In the genomic region with DNA sequence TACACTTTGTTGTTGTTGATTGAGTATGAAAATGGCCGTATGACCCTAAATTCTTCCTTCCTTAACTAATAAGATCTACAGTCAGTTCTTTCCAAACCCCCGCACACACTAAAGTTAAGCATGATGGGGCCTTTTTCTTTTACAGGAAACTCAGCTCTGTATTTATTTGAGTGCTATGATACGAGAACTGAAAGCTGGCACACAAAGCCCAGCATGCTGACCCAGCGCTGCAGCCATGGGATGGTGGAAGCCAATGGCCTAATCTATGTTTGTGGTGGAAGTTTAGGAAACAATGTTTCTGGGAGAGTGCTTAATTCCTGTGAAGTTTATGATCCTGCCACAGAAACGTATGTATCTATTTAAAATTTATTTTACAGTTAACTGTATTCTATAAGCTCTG, we compare ENCODE assay signal across 17 cellular contexts.
"Had no signal": no experiment of that assay in that cellular context is flagged by ENCODE, and none has a peak within 500 bp of the region (broad histone marks: within the 10 kb centered on the region; RNA-seq: fewer than 3 reads in every experiment).

No MANE protein-coding gene starts in this region.

- H3K36me3 ChIP-seq: pancreas, thyroid gland had no signal

- H3K27ac ChIP-seq: esophagus squamous epithelium, lower lobe of right lung, pancreas, sigmoid colon, stomach, thyroid gland had no signal

- DNase-seq: central memory CD4-positive, alpha-beta T cell; effector memory CD4-positive, alpha-beta T cell; esophagus squamous epithelium; foreskin melanocyte; glutamatergic neuron; lower lobe of right lung; naive thymus-derived CD8-positive, alpha-beta T cell; occipital lobe; pancreas; sigmoid colon; stimulated activated CD4-positive, alpha-beta T cell treated with anti-CD3 and anti-CD28 coated beads, Interleukin-2, amount 100 ng/mL, for 24 hours; stimulated activated CD4-positive, alpha-beta T cell treated with anti-CD3 and anti-CD28 coated beads, Interleukin-4, amount 100 ng/mL, for 24 hours; stimulated activated naive CD4-positive, alpha-beta T cell treated with Interleukin-2 at 50 U/mL for 16 hours; stomach; thyroid gland had no signal

- H3K4me3 ChIP-seq: esophagus squamous epithelium, lower lobe of right lung, pancreas, sigmoid colon, stomach, thyroid gland had no signal

- H3K9me3 ChIP-seq: esophagus squamous epithelium, lower lobe of right lung, pancreas, sigmoid colon, stomach, thyroid gland had no signal

- H3K27me3 ChIP-seq: esophagus squamous epithelium, pancreas, sigmoid colon, stomach, thyroid gland had no signal

- H3K4me1 ChIP-seq: esophagus squamous epithelium, lower lobe of right lung, pancreas, sigmoid colon, stomach, thyroid gland had no signal

- ATAC-seq: left lobe of liver; lower lobe of right lung; naive thymus-derived CD8-positive, alpha-beta T cell; pancreas; stimulated activated effector memory CD8-positive, alpha-beta T cell treated with anti-CD3 and anti-CD28 coated beads, Interleukin-12 subunit alpha, Interleukin-12 subunit beta, amount 100 ng/mL, for 72 hours had no signal
